Comparison of ENCODE assay signal across 20 cellular contexts in the genomic region with DNA sequence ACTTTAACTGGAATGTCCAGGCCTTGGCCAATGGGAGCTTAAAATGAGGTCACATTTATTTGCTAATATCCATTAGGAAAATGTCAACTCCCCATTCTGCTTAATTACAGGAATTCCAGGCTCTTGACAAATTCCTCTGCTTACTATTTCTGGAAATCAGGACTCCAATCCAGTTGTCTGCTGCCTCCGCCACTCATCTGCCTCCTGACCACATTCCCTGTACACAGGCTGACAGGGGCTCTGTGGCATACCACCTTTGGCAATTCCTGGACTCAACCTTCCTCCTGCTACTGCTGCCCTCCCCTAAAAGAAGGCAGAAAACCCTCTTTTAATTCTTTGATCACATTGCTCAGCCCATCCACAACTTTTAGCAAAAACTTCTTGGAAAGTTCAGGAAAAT.
"Had no signal": no experiment of that assay in that cellular context is flagged by ENCODE, and none has a peak within 500 bp of the region (broad histone marks: within the 10 kb centered on the region; RNA-seq: fewer than 3 reads in every experiment).

No MANE protein-coding gene starts in this region.

- DNase-seq: dorsolateral prefrontal cortex; effector CD4-positive, alpha-beta T cell; hypothalamus; immature natural killer cell; left ventricle myocardium superior; lower lobe of right lung; mucosa of descending colon; naive thymus-derived CD8-positive, alpha-beta T cell; nephron progenitor cell; nucleus accumbens; spleen; stimulated activated CD4-positive, alpha-beta T cell treated with anti-CD3 and anti-CD28 coated beads, Interleukin-4, amount 100 ng/mL, for 4 hours; stimulated activated naive CD8-positive, alpha-beta T cell treated with anti-CD3 and anti-CD28 coated beads, Interleukin-15, Interleukin-2, amounts not matched to agents 100 U/mL and 50 U/mL, for 24 hours; substantia nigra; testis; tibial artery had no signal

- H3K4me1 ChIP-seq: prostate gland, testis had no signal

- H3K9me3 ChIP-seq: lower lobe of right lung, mucosa of descending colon, prostate gland, right atrium auricular region, spleen, testis, tibial artery had no signal

- ATAC-seq: left ventricle myocardium superior; lower lobe of right lung; mucosa of descending colon; naive thymus-derived CD8-positive, alpha-beta T cell; sciatic nerve; stimulated activated memory B cell treated with anti-CD40 and anti-IgM and Interleukin-4, amounts not matched to agents 10 μg/mL and 1 μg/mL and 100 μg/mL, for 72 hours; stimulated activated naive CD8-positive, alpha-beta T cell treated with anti-CD3 and anti-CD28 coated beads, Interleukin-15, Interleukin-2, amounts not matched to agents 100 U/mL and 50 U/mL, for 24 hours had no signal

- H3K27me3 ChIP-seq: dorsolateral prefrontal cortex, right atrium auricular region, spleen, testis, tibial artery had no signal

- H3K4me3 ChIP-seq: dorsolateral prefrontal cortex, lower lobe of right lung, mucosa of descending colon, prostate gland, right atrium auricular region, spleen, testis, tibial artery had no signal

- H3K27ac ChIP-seq: dorsolateral prefrontal cortex, lower lobe of right lung, prostate gland, right atrium auricular region, spleen, testis, tibial artery had no signal

- H3K36me3 ChIP-seq: lower lobe of right lung, prostate gland, right atrium auricular region, spleen, tibial artery had no signal
